Comparison of ENCODE assay signal across 28 cellular contexts in genomic region chr4:119104644-119105273, GRCh38. TPM values are rescaled to one million over a fixed set of nuclear protein-coding genes. Genes with fewer than 3 reads are reported as not detected.
DNase-seq lines count a peak whose midpoint lies in the region; ATAC-seq and TF ChIP-seq lines count a peak whose summit lies in the region.
"Had no signal": no experiment of that assay in that cellular context is flagged by ENCODE, and none has a peak within 500 bp of the region (broad histone marks: within the 10 kb centered on the region; RNA-seq: fewer than 3 reads in every experiment).

No MANE protein-coding gene starts in this region.

- intact Hi-C loops in A673 (cut with micrococcal nuclease; ENCODE audit: unreplicated experiment) (no loop called here), gastrocnemius medialis (cut with DNase I; ENCODE audit: low total_unique reads) (loop anchor here (5.0 kb wide), 2 partner anchors 108 to 117 kb away; partner anchors contain the start of gene USP53)

- ATAC-seq in RWPE2 (ENCODE audit: low read depth): no peak
- ATAC-seq in gastrocnemius medialis: peak; percentile 48 to 62
- no peak for ATAC-seq in stimulated activated naive CD8-positive, alpha-beta T cell treated with anti-CD3 and anti-CD28 coated beads, Interleukin-15, Interleukin-2, amounts not matched to agents 100 U/mL and 50 U/mL, for 24 hours
- ATAC-seq: activated CD8-positive, alpha-beta T cell treated with anti-CD3 and anti-CD28 coated beads for 36 hours; naive thymus-derived CD8-positive, alpha-beta T cell; stimulated activated effector memory CD8-positive, alpha-beta T cell treated with anti-CD3 and anti-CD28 coated beads, Interleukin-12 subunit alpha, Interleukin-12 subunit beta, amount 100 ng/mL, for 72 hours had no signal

- H3K4me3 ChIP-seq in A673 (ENCODE audit: low read depth, low read length, poor library complexity, severe bottlenecking) (no peak overlapping the region), RWPE2 (ENCODE audit: severe bottlenecking) (no peak overlapping the region), gastrocnemius medialis (no peak overlapping the region)
- H3K4me3 ChIP-seq: coronary artery, HAP-1, prostate gland, sigmoid colon had no signal

- no peak for TF ChIP-seq CTCF in A673 (conservative IDR thresholded peaks at IDR 0.05; ENCODE audit: low read depth, low read length)
- TF ChIP-seq CTCF in RWPE2 (IDR thresholded peaks at IDR 0.05; ENCODE audit: poor library complexity, severe bottlenecking): no peak
- TF ChIP-seq CTCF in gastrocnemius medialis (IDR thresholded peaks at IDR 0.05 in 4 of 5, conservative IDR thresholded peaks at IDR 0.05 in 1 of 5): no peak

- no TSS peak for BruUV-seq in A673 (replicated peaks; lab: Mats Ljungman, UMichigan)

- CTCF ChIA-PET in A673 (lab: Charles Lee): no interaction called here

- H3K4me1 ChIP-seq in A673 (ENCODE audit: insufficient read depth, low read length, poor library complexity, severe bottlenecking) (peaks cover 47% of the 10 kb centered on the region), RWPE2 (ENCODE audit: insufficient read depth, poor library complexity, severe bottlenecking) (peaks cover 49% of the 10 kb centered on the region), gastrocnemius medialis (peaks cover 35 to 42% of the 10 kb centered on the region in 2 donors)
- H3K4me1 ChIP-seq: prostate gland had no signal

- DNase-seq in A673 (ENCODE audit: low spot score) (peak; percentile 18), RWPE2 (ENCODE audit: low spot score) (no peak), epithelial cell of prostate (ENCODE audit: low read depth, low spot score) (no peak), gastrocnemius medialis (peak in 1 of 2 donors; percentile 19), NCI-H526 treated with DMSO at 0.1 percent for 48 hours (lab: John Stamatoyannopoulos, UW) (no peak), MV-4-11 (lab: John Stamatoyannopoulos, UW) (no peak)
- DNase-seq in stimulated activated CD4-positive, alpha-beta T cell treated with anti-CD3 and anti-CD28 coated beads, Interleukin-4, amount 100 ng/mL, for 1 hour: no peak
- DNase-seq in stimulated activated naive CD8-positive, alpha-beta T cell treated with anti-CD3 and anti-CD28 coated beads, Interleukin-15, Interleukin-2, amounts not matched to agents 100 U/mL and 50 U/mL, for 24 hours: no peak
- DNase-seq: activated CD4-positive, alpha-beta T cell treated with anti-CD3 and anti-CD28 coated beads for 1 hour; activated CD8-positive, alpha-beta T cell treated with anti-CD3 and anti-CD28 coated beads for 36 hours; activated naive CD4-positive, alpha-beta T cell treated with anti-CD3 and anti-CD28 coated beads, Interleukin-2, amount 10 ng/mL, durations not matched to agents 7 days and 5 days; CD8-positive, alpha-beta memory T cell; DMS 273 treated with DMSO at 0.1 percent for 48 hours; effector CD8-positive, alpha-beta T cell; Karpas-422; midbrain; naive thymus-derived CD8-positive, alpha-beta T cell; NCI-H1436 treated with DMSO at 0.1 percent for 48 hours; NCI-H345; SIG-M5; sigmoid colon had no signal

- POLR2A ChIA-PET in A673 (lab: Charles Lee; ENCODE audit: low non-redundant PET): no interaction called here

- H3K27me3 ChIP-seq in A673 (replicated peaks; ENCODE audit: insufficient read depth, low read depth, low read length, poor library complexity): no peaks in the 10 kb centered on the region
- H3K27me3 ChIP-seq in RWPE2 (ENCODE audit: insufficient read depth, poor library complexity, severe bottlenecking): no peaks in the 10 kb centered on the region
- no peaks in the 10 kb centered on the region for H3K27me3 ChIP-seq in gastrocnemius medialis
- H3K27me3 ChIP-seq: sigmoid colon had no signal

- in situ Hi-C loops in gastrocnemius medialis (cut with MboI; ENCODE audit: low sequenced_read_pairs in 4 of 4): no loop called here

- no peak for TF ChIP-seq POLR2A in gastrocnemius medialis (IDR thresholded peaks at IDR 0.05)

- no peaks in the 10 kb centered on the region for H3K9me3 ChIP-seq in A673 (ENCODE audit: low read depth, low read length, poor library complexity, severe bottlenecking)
- H3K9me3 ChIP-seq in RWPE2 (ENCODE audit: severe bottlenecking): no peaks in the 10 kb centered on the region
- H3K9me3 ChIP-seq in gastrocnemius medialis: no peaks in the 10 kb centered on the region
- H3K9me3 ChIP-seq: HAP-1, prostate gland, sigmoid colon had no signal

- H3K36me3 ChIP-seq in A673 (ENCODE audit: insufficient read depth, low read length, poor library complexity, severe bottlenecking) (no peaks in the 10 kb centered on the region), RWPE2 (ENCODE audit: low read depth) (no peaks in the 10 kb centered on the region), gastrocnemius medialis (no peaks in the 10 kb centered on the region)
- H3K36me3 ChIP-seq: HAP-1, prostate gland, sigmoid colon had no signal

- H3K27ac ChIP-seq in A673 (ENCODE audit: low read depth, low read length, poor library complexity, severe bottlenecking) (peak overlapping the region; percentile 48), RWPE2 (ENCODE audit: poor library complexity, severe bottlenecking) (peak overlapping the region; percentile 96), epithelial cell of prostate (peak overlapping the region; percentile 98), gastrocnemius medialis (peak overlapping the region; percentile 49 to 73 (median 69))
- H3K27ac ChIP-seq: coronary artery, prostate gland had no signal

RNA-seq across cellular contexts. Expression of gene MYOZ2, which starts 30.9 kb away (rescaled TPM):
- total RNA-seq in A673 (2021) (not detected in 2 replicates), gastrocnemius medialis (100 to 1,000 TPM in 2 of 4 donors, 10 to 100 TPM in 2; 30.6 to 290 (median 87.9) TPM)
- total RNA-seq: activated CD8-positive, alpha-beta T cell treated with anti-CD3 and anti-CD28 coated beads for 36 hours; B cell; CD8-positive, alpha-beta memory T cell; lower leg skin; naive thymus-derived CD8-positive, alpha-beta T cell; T-helper 2 cell treated with Interferon-gamma antibody and Interleukin-4, amounts not matched to agents 100 ng/mL and 5 ng/mL, for 36 hours had no signal

Comparison
In these comparisons a context has a peak if more than half of its experiments do, and no peak if none do; other contexts are left out.
1. H3K27ac ChIP-seq: peak in every context shown above with its lines; median percentile 98 in epithelial cell of prostate; 96 in RWPE2; 69 in gastrocnemius medialis; 48 in A673.
2. ATAC-seq: peak in gastrocnemius medialis (2 of 2); none in RWPE2 (single experiment) and stimulated activated naive CD8-positive, alpha-beta T cell treated with anti-CD3 and anti-CD28 coated beads, Interleukin-15, Interleukin-2, amounts not matched to agents 100 U/mL and 50 U/mL, for 24 hours (single experiment).
3. RNA of gene MYOZ2, which starts 30.9 kb away (total RNA-seq): 30.6 to 290 TPM in gastrocnemius medialis; not detected in A673; every median in the first group is over 10 times any median in the second.